13 cellular contexts compared by ENCODE assay signal in the genomic region with DNA sequence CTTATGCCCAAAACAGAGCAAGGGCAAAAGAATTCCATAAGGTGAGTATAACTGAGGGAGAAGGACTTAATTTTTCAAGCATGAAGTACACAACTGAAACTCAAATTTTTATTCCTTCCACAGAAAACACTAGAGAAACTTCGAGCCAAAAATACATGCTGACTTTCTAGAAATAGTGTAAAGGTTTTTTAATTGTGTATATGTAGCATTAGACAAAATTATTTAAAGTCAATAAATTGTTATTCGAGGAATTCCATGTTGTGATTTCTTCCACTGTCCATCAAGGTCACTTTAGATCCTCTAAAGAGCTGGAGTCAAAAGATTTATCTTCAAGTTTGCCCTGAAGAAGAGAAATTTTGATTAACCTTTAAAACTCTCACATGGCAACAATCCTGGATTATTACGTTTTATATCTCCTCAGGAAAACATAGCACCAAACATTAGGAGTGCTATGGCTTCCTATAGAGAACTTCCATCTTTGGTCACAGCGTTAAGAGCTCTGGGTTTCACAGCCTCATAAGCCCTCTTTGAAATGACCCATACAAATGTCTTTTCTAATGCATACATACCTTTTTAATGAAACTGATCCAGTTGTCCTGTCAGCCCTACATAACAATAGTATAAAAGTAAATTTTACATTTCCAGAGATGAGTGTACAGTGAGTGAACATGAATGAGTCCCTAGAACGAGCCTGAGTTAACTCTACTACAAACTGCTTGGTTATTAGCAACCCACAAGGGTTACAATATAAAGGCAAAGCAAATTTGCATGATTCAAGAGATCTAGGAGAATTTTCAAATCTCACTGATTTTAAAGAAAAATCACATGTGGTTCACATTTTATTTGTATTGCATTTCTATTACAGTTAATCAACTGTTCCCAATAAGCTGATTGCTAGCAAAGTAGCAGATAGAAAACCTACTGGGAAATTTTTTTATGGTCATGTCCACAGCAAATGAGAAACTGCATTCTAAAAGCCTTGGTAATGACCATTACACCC. TPM values are rescaled to one million over a fixed set of nuclear protein-coding genes. Genes with fewer than 3 reads are reported as not detected.
DNase-seq lines count a peak whose midpoint lies in the region; ATAC-seq, FAIRE-seq and TF ChIP-seq lines count a peak whose summit lies in the region.
"Had no signal": no experiment of that assay in that cellular context is flagged by ENCODE, and none has a peak within 500 bp of the region (broad histone marks: within the 10 kb centered on the region; RNA-seq: fewer than 3 reads in every experiment).

No MANE protein-coding gene starts in this region.

- no peaks in the 10 kb centered on the region for H3K9me1 ChIP-seq in K562 (ENCODE audit: control insufficient read depth, insufficient read depth, low read length)

- peak; percentile 55 for TF ChIP-seq POLR2A in K562 (conservative IDR thresholded peaks at IDR 0.05)

- no peaks in the 10 kb centered on the region for H3K9me3 ChIP-seq in A673 (ENCODE audit: low read depth, low read length, poor library complexity, severe bottlenecking)
- H3K9me3 ChIP-seq in DOHH2 (ENCODE audit: control insufficient read depth, insufficient read depth, low read length): no peaks in the 10 kb centered on the region
- H3K9me3 ChIP-seq in Panc1 (ENCODE audit: control insufficient read depth, insufficient read depth, low read depth, low read length): no peaks in the 10 kb centered on the region
- H3K9me3 ChIP-seq in K562 (replicated peaks; ENCODE audit: control insufficient read depth, insufficient read depth, low read depth, low read length): no peaks in the 10 kb centered on the region
- H3K9me3 ChIP-seq: body of pancreas had no signal

- H3K4me2 ChIP-seq in DOHH2 (ENCODE audit: low read length): no peak overlapping the region
- H3K4me2 ChIP-seq in K562 (ENCODE audit: insufficient read depth, low read length): no peak overlapping the region

- peaks cover 97% of the 10 kb centered on the region for H3F3A ChIP-seq in DOHH2 (ENCODE audit: control insufficient read depth, insufficient read depth)

- intact Hi-C loops in A673 (cut with micrococcal nuclease; ENCODE audit: unreplicated experiment): loop anchor here (5.0 kb wide), 2 partner anchors 33 to 67 kb away; no protein-coding TSS in a partner anchor
- intact Hi-C loops in Panc1 (cut with micrococcal nuclease; ENCODE audit: unreplicated experiment): no loop called here
- intact Hi-C loops in K562 (cut with micrococcal nuclease): no loop called here

- no peak for TF ChIP-seq CTCF in A673 (conservative IDR thresholded peaks at IDR 0.05; ENCODE audit: low read depth, low read length)
- no peak for TF ChIP-seq CTCF in DOHH2 (IDR thresholded peaks at IDR 0.05; ENCODE audit: low read depth, low read length, poor library complexity, severe bottlenecking)
- TF ChIP-seq CTCF in Panc1 (IDR thresholded peaks at IDR 0.05): no peak
- no peak for TF ChIP-seq CTCF in K562 (IDR thresholded peaks at IDR 0.05 in 2 of 3, conservative IDR thresholded peaks at IDR 0.05 in 1 of 3; ENCODE audit: insufficient read depth in 2 of 3, low read depth in 1 of 3, low read length in 3 of 3)

- H3K27me3 ChIP-seq in A673 (replicated peaks; ENCODE audit: insufficient read depth, low read depth, low read length, poor library complexity): no peaks in the 10 kb centered on the region
- no peaks in the 10 kb centered on the region for H3K27me3 ChIP-seq in DOHH2 (ENCODE audit: control insufficient read depth, low read length)
- H3K27me3 ChIP-seq in Panc1 (ENCODE audit: control insufficient read depth, insufficient read depth, low read length): no peaks in the 10 kb centered on the region
- no peaks in the 10 kb centered on the region for H3K27me3 ChIP-seq in K562 (ENCODE audit: control insufficient read depth in 2 of 2, insufficient read depth in 2 of 2, low read length in 2 of 2)
- H3K27me3 ChIP-seq: body of pancreas had no signal

- BruUV-seq in A673 (replicated peaks; lab: Mats Ljungman, UMichigan) (no TSS peak), Panc1 (replicated peaks; lab: Mats Ljungman, UMichigan) (no TSS peak), K562 (replicated peaks; lab: Mats Ljungman, UMichigan) (TSS peak; percentile 24)

- H3K79me2 ChIP-seq in DOHH2 (ENCODE audit: control insufficient read depth, low read length) (peaks cover 23% of the 10 kb centered on the region), K562 (ENCODE audit: control insufficient read depth, insufficient read depth, low read length) (peaks cover 34% of the 10 kb centered on the region)

- DNase-seq in A673 (ENCODE audit: low spot score) (no peak), Panc1 (ENCODE audit: low read depth, low spot score) (no peak), K562 (ENCODE audit: extremely low read depth in 1 of 4, low spot score in 3 of 4) (no peak), NCI-H524 (lab: John Stamatoyannopoulos, UW) (no peak), AG20443 (ENCODE audit: low spot score) (no peak), NCI-H748 (lab: John Stamatoyannopoulos, UW; ENCODE audit: unreplicated experiment) (no peak)
- DNase-seq: activated CD4-positive, alpha-beta T cell treated with anti-CD3 and anti-CD28 coated beads, Interleukin-2, amount 10 ng/mL, durations not matched to agents 24 days and 14 days; body of pancreas; dermis blood vessel endothelial cell; retina had no signal

- peak overlapping the region; percentile 20 for H3K27ac ChIP-seq in A673 (ENCODE audit: low read depth, low read length, poor library complexity, severe bottlenecking)
- H3K27ac ChIP-seq in DOHH2 (ENCODE audit: low read depth, low read length): peak overlapping the region; percentile 7; the same call in 1 of the 2 replicates
- peak overlapping the region; percentile 20; the same call in 1 of the 2 replicates for H3K27ac ChIP-seq in Panc1 (ENCODE audit: low read length)
- H3K27ac ChIP-seq in K562 (ENCODE audit: extremely low read depth, low read depth, low read length): no peak overlapping the region
- H3K27ac ChIP-seq: body of pancreas had no signal

- H3K4me1 ChIP-seq in A673 (ENCODE audit: insufficient read depth, low read length, poor library complexity, severe bottlenecking) (peaks cover 10% of the 10 kb centered on the region), DOHH2 (ENCODE audit: control insufficient read depth, low read length) (peaks cover 12% of the 10 kb centered on the region), Panc1 (ENCODE audit: control insufficient read depth, insufficient read depth, low read length) (peaks cover 34% of the 10 kb centered on the region), K562 (replicated peaks in 1 of 2; ENCODE audit: control insufficient read depth in 2 of 2, insufficient read depth in 2 of 2, low read length in 2 of 2) (no peaks in the 10 kb centered on the region; a peak in 1 of 5 replicates)

- H3K9ac ChIP-seq in K562 (ENCODE audit: insufficient read depth in 1 of 2, low read depth in 2 of 2, low read length in 2 of 2): no peak overlapping the region

- ATAC-seq in Panc1 (no peak), K562 (peak; percentile 2; the same call in 2 of the 3 replicates), HG03520 (IDR thresholded peaks at IDR 0.05; ENCODE audit: unreplicated experiment) (no peak)
- ATAC-seq: body of pancreas, esophagus mucosa had no signal

- in situ Hi-C loops in Panc1 (cut with HindIII; ENCODE audit: low pct_unique_long_range_greater_than_20kb, low sequenced_read_pairs) (no loop called here), K562 (cut with MboI) (no loop called here)

- POLR2A ChIA-PET in A673 (lab: Charles Lee; ENCODE audit: low non-redundant PET): interaction anchor here (0.6 to 0.7 kb wide), 2 partner anchors 46 to 1964 kb away, joined by 4 to 7 read pairs; no protein-coding TSS in a partner anchor
- POLR2A ChIA-PET in Panc1 (lab: Charles Lee): interaction anchor here (0.6 to 0.7 kb wide), 3 partner anchors 10 to 40 kb away, joined by 3 to 7 read pairs (median 6); no protein-coding TSS in a partner anchor
- POLR2A ChIA-PET in K562 (lab: Yijun Ruan, JAX): interaction anchor here (2.1 to 9.3 kb wide), 4 partner anchors 10 to 13 kb away, joined by 8 to 98 read pairs (median 9); a partner anchor contains a TSS

- TF ChIP-seq RAD21 in K562 (CRISPR knock-in tag; conservative IDR thresholded peaks at IDR 0.05 in 1 of 2, IDR thresholded peaks at IDR 0.05 in 1 of 2): no peak

- no peak overlapping the region for H2AFZ ChIP-seq in K562 (ENCODE audit: low read depth, low read length)

- peaks cover 100% of the 10 kb centered on the region for H3K36me3 ChIP-seq in A673 (ENCODE audit: insufficient read depth, low read length, poor library complexity, severe bottlenecking)
- peaks cover 98% of the 10 kb centered on the region for H3K36me3 ChIP-seq in DOHH2 (ENCODE audit: control insufficient read depth, low read length)
- H3K36me3 ChIP-seq in Panc1 (ENCODE audit: control insufficient read depth, insufficient read depth, low read length): peaks cover 72% of the 10 kb centered on the region
- peaks cover 99% of the 10 kb centered on the region for H3K36me3 ChIP-seq in K562 (ENCODE audit: control insufficient read depth, insufficient read depth, low read length)

- no peak for FAIRE-seq in K562 (lab: Jason Lieb, UNC)

- no peak overlapping the region for H3K4me3 ChIP-seq in A673 (ENCODE audit: low read depth, low read length, poor library complexity, severe bottlenecking)
- H3K4me3 ChIP-seq in DOHH2 (ENCODE audit: low read length): no peak overlapping the region
- H3K4me3 ChIP-seq in Panc1 (ENCODE audit: low read depth in 2 of 2, low read length in 2 of 2): no peak overlapping the region
- H3K4me3 ChIP-seq in K562: no peak overlapping the region
- H3K4me3 ChIP-seq: body of pancreas had no signal

- 77% methylated on average over 5 of the region's 5 CpGs for WGBS in K562 (ENCODE audit: insufficient coverage, low coverage, missing lambda C conversion rate)

- CTCF ChIA-PET in A673 (lab: Charles Lee) (no interaction called here), Panc1 (lab: Charles Lee) (interaction anchor here (0.6 kb wide), 1 partner anchor 9 kb away, joined by 3 read pairs; no protein-coding TSS in a partner anchor), K562 (lab: Yijun Ruan, JAX; ENCODE audit: low intra/inter-chr PET ratio) (no interaction called here)

- no peaks in the 10 kb centered on the region for H3K9me2 ChIP-seq in DOHH2 (replicated peaks; ENCODE audit: control insufficient read depth, low read length)

- no peak for TF ChIP-seq EP300 in K562 (IDR thresholded peaks at IDR 0.05; ENCODE audit: low read length)

- H4K20me1 ChIP-seq in DOHH2 (ENCODE audit: control insufficient read depth, insufficient read depth, low read depth, low read length) (peaks cover 35% of the 10 kb centered on the region), K562 (replicated peaks; ENCODE audit: control insufficient read depth, insufficient read depth, low read length) (peaks cover 4% of the 10 kb centered on the region; the same call in 1 of the 2 replicates)

RNA-seq across cellular contexts. Expression of a gene that starts 10.9 kb away (rescaled TPM):
- total RNA-seq in A673 (2021) (222 and 275 TPM in 2 replicates), Panc1 (2021; ENCODE audit: unreplicated experiment) (165 TPM), K562 (2014; rRNA removed) (155 and 182 TPM in 2 replicates), K562 (2014; rRNA removed; fragmentation: Illumina TruSeq; extraction: Trizol) (313 and 326 TPM in 2 replicates), K562 (2015; rRNA removed; fragmentation: Illumina TruSeq; extraction: Trizol) (301 and 347 TPM in 2 replicates), K562 (2021) (189 and 193 TPM in 2 replicates)
- polyA plus RNA-seq in Panc1 (2012; ENCODE audit: insufficient read length): 79.9 TPM
- total RNA-seq in K562 (2011; cell fraction: chromatin; rRNA removed; ENCODE audit: low replicate concordance): 288 and 1,250 TPM in 2 replicates
- 323 and 380 TPM in 2 replicates for total RNA-seq in K562 (2011; cell fraction: nucleolus; rRNA removed)
- total RNA-seq in K562 (2011; cell fraction: nucleoplasm; rRNA removed): 528 and 703 TPM in 2 replicates
- polyA plus RNA-seq in K562 (2011; rRNA removed) (208 and 270 TPM in 2 replicates), K562 (2014; fragmentation: Illumina TruSeq; extraction: Trizol) (203 and 250 TPM in 2 replicates), K562 (2014; fragmentation: Nextera tagmentation; extraction: Ambion mirVana) (100 to 1,000 TPM; 122 to 123 TPM), K562 (2014; rRNA removed) (245 and 293 TPM in 2 replicates)
- polyA plus RNA-seq in K562 (2011; cell fraction: cytosol; rRNA removed): 21.9 and 72.7 TPM in 2 replicates
- 340 and 474 TPM in 2 replicates for polyA plus RNA-seq in K562 (2011; cell fraction: nucleus; rRNA removed)
- polyA plus RNA-seq in K562 (2012): 127 and 137 TPM in 2 replicates
- 237 and 271 TPM in 2 replicates for polyA minus RNA-seq in K562 (2011; rRNA and poly(A)+ RNA removed)
- polyA minus RNA-seq in K562 (2011; cell fraction: cytosol; rRNA and poly(A)+ RNA removed): 59.7 and 102 TPM in 2 replicates
- 469 and 813 TPM in 2 replicates for polyA minus RNA-seq in K562 (2011; cell fraction: nucleus; rRNA and poly(A)+ RNA removed)

RNA-seq across cellular contexts. Expression of a gene that starts 11.1 kb away (rescaled TPM):
- total RNA-seq in A673 (2021): 24.3 and 26.2 TPM in 2 replicates
- 31.0 TPM for total RNA-seq in Panc1 (2021; ENCODE audit: unreplicated experiment)
- polyA plus RNA-seq in Panc1 (2012; ENCODE audit: insufficient read length): 16.5 TPM
- total RNA-seq in K562 (2011; cell fraction: chromatin; rRNA removed; ENCODE audit: low replicate concordance): 16.6 and 50.4 TPM in 2 replicates
- 8.3 and 11.8 TPM in 2 replicates for total RNA-seq in K562 (2011; cell fraction: nucleolus; rRNA removed)
- total RNA-seq in K562 (2011; cell fraction: nucleoplasm; rRNA removed): 15.0 and 27.5 TPM in 2 replicates
- 12.0 and 13.4 TPM in 2 replicates for total RNA-seq in K562 (2014; rRNA removed)
- 23.1 and 30.5 TPM in 2 replicates for total RNA-seq in K562 (2014; rRNA removed; fragmentation: Illumina TruSeq; extraction: Trizol)
- 15.3 and 16.8 TPM in 2 replicates for total RNA-seq in K562 (2015; rRNA removed; fragmentation: Illumina TruSeq; extraction: Trizol)
- total RNA-seq in K562 (2021): 13.1 and 15.6 TPM in 2 replicates
- polyA plus RNA-seq in K562 (2011; rRNA removed): 26.7 and 33.0 TPM in 2 replicates
- polyA plus RNA-seq in K562 (2011; cell fraction: cytosol; rRNA removed): 4.4 and 11.8 TPM in 2 replicates
- 11.0 and 29.8 TPM in 2 replicates for polyA plus RNA-seq in K562 (2011; cell fraction: nucleus; rRNA removed)
- polyA plus RNA-seq in K562 (2012): 13.4 and 23.0 TPM in 2 replicates
- polyA plus RNA-seq in K562 (2014; fragmentation: Illumina TruSeq; extraction: Trizol): 24.3 and 25.0 TPM in 2 replicates
- polyA plus RNA-seq in K562 (2014; fragmentation: Nextera tagmentation; extraction: Ambion mirVana): 10 to 100 TPM; 31.5 to 31.7 TPM
- polyA plus RNA-seq in K562 (2014; rRNA removed): 15.9 and 18.3 TPM in 2 replicates
- 19.7 and 24.9 TPM in 2 replicates for polyA minus RNA-seq in K562 (2011; rRNA and poly(A)+ RNA removed)
- polyA minus RNA-seq in K562 (2011; cell fraction: cytosol; rRNA and poly(A)+ RNA removed): 8.9 and 11.4 TPM in 2 replicates
- 4.7 and 9.4 TPM in 2 replicates for polyA minus RNA-seq in K562 (2011; cell fraction: nucleus; rRNA and poly(A)+ RNA removed)

RNA-seq across cellular contexts. Expression of a gene that starts 53.7 kb away (rescaled TPM):
- total RNA-seq in A673 (2021): 63.4 and 67.9 TPM in 2 replicates
- 52.4 TPM for total RNA-seq in Panc1 (2021; ENCODE audit: unreplicated experiment)
- polyA plus RNA-seq in Panc1 (2012; ENCODE audit: insufficient read length): 53.1 TPM
- 55.0 and 121 TPM in 2 replicates for total RNA-seq in K562 (2011; cell fraction: chromatin; rRNA removed; ENCODE audit: low replicate concordance)
- 36.2 and 37.2 TPM in 2 replicates for total RNA-seq in K562 (2011; cell fraction: nucleolus; rRNA removed)
- 65.5 and 106 TPM in 2 replicates for total RNA-seq in K562 (2011; cell fraction: nucleoplasm; rRNA removed)
- total RNA-seq in K562 (2014; rRNA removed): 29.8 and 30.7 TPM in 2 replicates
- total RNA-seq in K562 (2014; rRNA removed; fragmentation: Illumina TruSeq; extraction: Trizol): 34.5 and 35.1 TPM in 2 replicates
- total RNA-seq in K562 (2015; rRNA removed; fragmentation: Illumina TruSeq; extraction: Trizol): 31.5 and 32.4 TPM in 2 replicates
- total RNA-seq in K562 (2021): 34.7 and 35.0 TPM in 2 replicates
- 20.3 and 22.0 TPM in 2 replicates for polyA plus RNA-seq in K562 (2011; rRNA removed)
- 7.8 and 8.2 TPM in 2 replicates for polyA plus RNA-seq in K562 (2011; cell fraction: cytosol; rRNA removed)
- polyA plus RNA-seq in K562 (2011; cell fraction: nucleus; rRNA removed): 31.3 and 40.5 TPM in 2 replicates
- 12.7 and 15.4 TPM in 2 replicates for polyA plus RNA-seq in K562 (2012)
- polyA plus RNA-seq in K562 (2014; fragmentation: Illumina TruSeq; extraction: Trizol): 22.1 and 26.8 TPM in 2 replicates
- polyA plus RNA-seq in K562 (2014; fragmentation: Nextera tagmentation; extraction: Ambion mirVana): 1 to 10 TPM; 6.7 to 7.7 TPM
- 21.5 and 21.7 TPM in 2 replicates for polyA plus RNA-seq in K562 (2014; rRNA removed)
- polyA minus RNA-seq in K562 (2011; rRNA and poly(A)+ RNA removed): 30.5 and 37.4 TPM in 2 replicates
- polyA minus RNA-seq in K562 (2011; cell fraction: cytosol; rRNA and poly(A)+ RNA removed): 11.0 and 14.2 TPM in 2 replicates
- 36.9 and 49.5 TPM in 2 replicates for polyA minus RNA-seq in K562 (2011; cell fraction: nucleus; rRNA and poly(A)+ RNA removed)
